In the genomic region with DNA sequence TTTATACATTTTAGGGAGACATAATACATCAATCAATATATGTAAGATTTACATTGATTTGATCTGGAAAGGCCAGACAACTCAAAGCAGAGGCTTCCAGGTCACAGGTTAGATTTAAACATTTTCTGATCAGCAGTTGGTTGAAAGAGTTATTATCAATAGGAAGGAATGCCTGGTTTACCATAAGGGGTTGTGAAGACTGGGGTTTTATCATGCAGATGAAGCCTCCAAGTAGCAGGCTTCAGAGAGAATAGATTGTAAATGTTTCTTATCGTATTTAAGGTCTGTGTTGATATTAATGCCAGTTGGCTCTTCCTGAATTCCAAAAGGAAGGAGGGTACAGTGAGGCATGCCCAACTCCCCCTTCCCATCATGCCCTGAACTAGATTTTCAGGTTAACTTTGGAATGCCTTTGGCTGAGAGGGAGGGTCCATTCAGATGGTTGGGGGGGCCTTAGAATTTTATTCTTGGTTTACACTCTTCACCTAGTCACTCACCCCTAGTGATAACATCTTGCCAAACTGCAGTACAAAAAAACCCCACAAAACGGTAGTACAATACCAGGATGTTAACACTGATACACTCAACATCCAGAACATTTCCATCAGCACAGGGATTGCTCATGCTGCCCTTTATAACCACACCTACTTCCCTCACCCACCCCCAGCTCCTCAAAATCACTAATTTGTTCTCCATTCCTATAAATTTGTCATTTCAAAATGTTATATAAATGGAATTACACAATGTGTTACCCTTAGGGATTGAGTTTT, we compare ENCODE assay signal across 1 cellular context.
TF ChIP-seq lines count a peak whose summit lies in the region.

No MANE protein-coding gene starts in this region.

TF ChIP-seq in WTC11, 78 proteins besides CTCF, POLR2A, EP300 and RAD21:
- TF ChIP-seq ZNF317 (CRISPR knock-in tag; IDR thresholded peaks at IDR 0.05; ENCODE audit: borderline replicate concordance, low read depth) (no peak), NR3C1 (CRISPR knock-in tag; conservative IDR thresholded peaks at IDR 0.05; ENCODE audit: low read depth) (no peak), ZBTB21 (CRISPR knock-in tag; IDR thresholded peaks at IDR 0.05; ENCODE audit: borderline replicate concordance) (no peak), NR2C2 (CRISPR knock-in tag; IDR thresholded peaks at IDR 0.05) (no peak), FOXK1 (CRISPR knock-in tag; IDR thresholded peaks at IDR 0.05) (no peak), NR1H2 (CRISPR knock-in tag; IDR thresholded peaks at IDR 0.05) (no peak), SMAD4 (CRISPR knock-in tag; IDR thresholded peaks at IDR 0.05) (no peak), SP1 (CRISPR knock-in tag; conservative IDR thresholded peaks at IDR 0.05) (no peak), ZNF121 (CRISPR knock-in tag; IDR thresholded peaks at IDR 0.05) (no peak)
- TF ChIP-seq, protein P1, sequence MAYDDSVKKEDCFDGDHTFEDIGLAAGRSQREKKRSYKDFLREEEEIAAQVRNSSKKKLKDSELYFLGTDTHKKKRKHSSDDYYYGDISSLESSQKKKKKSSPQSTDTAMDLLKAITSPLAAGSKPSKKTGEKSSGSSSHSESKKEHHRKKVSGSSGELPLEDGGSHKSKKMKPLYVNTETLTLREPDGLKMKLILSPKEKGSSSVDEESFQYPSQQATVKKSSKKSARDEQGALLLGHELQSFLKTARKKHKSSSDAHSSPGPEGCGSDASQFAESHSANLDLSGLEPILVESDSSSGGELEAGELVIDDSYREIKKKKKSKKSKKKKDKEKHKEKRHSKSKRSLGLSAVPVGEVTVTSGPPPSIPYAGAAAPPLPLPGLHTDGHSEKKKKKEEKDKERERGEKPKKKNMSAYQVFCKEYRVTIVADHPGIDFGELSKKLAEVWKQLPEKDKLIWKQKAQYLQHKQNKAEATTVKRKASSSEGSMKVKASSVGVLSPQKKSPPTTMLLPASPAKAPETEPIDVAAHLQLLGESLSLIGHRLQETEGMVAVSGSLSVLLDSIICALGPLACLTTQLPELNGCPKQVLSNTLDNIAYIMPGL (CRISPR knock-in tag; IDR thresholded peaks at IDR 0.05), result no peak
- TF ChIP-seq, protein P2, sequence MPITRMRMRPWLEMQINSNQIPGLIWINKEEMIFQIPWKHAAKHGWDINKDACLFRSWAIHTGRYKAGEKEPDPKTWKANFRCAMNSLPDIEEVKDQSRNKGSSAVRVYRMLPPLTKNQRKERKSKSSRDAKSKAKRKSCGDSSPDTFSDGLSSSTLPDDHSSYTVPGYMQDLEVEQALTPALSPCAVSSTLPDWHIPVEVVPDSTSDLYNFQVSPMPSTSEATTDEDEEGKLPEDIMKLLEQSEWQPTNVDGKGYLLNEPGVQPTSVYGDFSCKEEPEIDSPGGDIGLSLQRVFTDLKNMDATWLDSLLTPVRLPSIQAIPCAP (CRISPR knock-in tag; IDR thresholded peaks at IDR 0.05), result no peak
- TF ChIP-seq, protein P3, sequence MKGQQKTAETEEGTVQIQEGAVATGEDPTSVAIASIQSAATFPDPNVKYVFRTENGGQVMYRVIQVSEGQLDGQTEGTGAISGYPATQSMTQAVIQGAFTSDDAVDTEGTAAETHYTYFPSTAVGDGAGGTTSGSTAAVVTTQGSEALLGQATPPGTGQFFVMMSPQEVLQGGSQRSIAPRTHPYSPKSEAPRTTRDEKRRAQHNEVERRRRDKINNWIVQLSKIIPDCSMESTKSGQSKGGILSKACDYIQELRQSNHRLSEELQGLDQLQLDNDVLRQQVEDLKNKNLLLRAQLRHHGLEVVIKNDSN (CRISPR knock-in tag; IDR thresholded peaks at IDR 0.05), result no peak
- TF ChIP-seq, protein P4, sequence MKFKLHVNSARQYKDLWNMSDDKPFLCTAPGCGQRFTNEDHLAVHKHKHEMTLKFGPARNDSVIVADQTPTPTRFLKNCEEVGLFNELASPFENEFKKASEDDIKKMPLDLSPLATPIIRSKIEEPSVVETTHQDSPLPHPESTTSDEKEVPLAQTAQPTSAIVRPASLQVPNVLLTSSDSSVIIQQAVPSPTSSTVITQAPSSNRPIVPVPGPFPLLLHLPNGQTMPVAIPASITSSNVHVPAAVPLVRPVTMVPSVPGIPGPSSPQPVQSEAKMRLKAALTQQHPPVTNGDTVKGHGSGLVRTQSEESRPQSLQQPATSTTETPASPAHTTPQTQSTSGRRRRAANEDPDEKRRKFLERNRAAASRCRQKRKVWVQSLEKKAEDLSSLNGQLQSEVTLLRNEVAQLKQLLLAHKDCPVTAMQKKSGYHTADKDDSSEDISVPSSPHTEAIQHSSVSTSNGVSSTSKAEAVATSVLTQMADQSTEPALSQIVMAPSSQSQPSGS (CRISPR knock-in tag; IDR thresholded peaks at IDR 0.05; ENCODE audit: borderline replicate concordance, low read depth), result no peak
- TF ChIP-seq, protein P5, sequence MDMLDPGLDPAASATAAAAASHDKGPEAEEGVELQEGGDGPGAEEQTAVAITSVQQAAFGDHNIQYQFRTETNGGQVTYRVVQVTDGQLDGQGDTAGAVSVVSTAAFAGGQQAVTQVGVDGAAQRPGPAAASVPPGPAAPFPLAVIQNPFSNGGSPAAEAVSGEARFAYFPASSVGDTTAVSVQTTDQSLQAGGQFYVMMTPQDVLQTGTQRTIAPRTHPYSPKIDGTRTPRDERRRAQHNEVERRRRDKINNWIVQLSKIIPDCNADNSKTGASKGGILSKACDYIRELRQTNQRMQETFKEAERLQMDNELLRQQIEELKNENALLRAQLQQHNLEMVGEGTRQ (CRISPR knock-in tag; IDR thresholded peaks at IDR 0.05), result no peak
- TF ChIP-seq, protein P6, sequence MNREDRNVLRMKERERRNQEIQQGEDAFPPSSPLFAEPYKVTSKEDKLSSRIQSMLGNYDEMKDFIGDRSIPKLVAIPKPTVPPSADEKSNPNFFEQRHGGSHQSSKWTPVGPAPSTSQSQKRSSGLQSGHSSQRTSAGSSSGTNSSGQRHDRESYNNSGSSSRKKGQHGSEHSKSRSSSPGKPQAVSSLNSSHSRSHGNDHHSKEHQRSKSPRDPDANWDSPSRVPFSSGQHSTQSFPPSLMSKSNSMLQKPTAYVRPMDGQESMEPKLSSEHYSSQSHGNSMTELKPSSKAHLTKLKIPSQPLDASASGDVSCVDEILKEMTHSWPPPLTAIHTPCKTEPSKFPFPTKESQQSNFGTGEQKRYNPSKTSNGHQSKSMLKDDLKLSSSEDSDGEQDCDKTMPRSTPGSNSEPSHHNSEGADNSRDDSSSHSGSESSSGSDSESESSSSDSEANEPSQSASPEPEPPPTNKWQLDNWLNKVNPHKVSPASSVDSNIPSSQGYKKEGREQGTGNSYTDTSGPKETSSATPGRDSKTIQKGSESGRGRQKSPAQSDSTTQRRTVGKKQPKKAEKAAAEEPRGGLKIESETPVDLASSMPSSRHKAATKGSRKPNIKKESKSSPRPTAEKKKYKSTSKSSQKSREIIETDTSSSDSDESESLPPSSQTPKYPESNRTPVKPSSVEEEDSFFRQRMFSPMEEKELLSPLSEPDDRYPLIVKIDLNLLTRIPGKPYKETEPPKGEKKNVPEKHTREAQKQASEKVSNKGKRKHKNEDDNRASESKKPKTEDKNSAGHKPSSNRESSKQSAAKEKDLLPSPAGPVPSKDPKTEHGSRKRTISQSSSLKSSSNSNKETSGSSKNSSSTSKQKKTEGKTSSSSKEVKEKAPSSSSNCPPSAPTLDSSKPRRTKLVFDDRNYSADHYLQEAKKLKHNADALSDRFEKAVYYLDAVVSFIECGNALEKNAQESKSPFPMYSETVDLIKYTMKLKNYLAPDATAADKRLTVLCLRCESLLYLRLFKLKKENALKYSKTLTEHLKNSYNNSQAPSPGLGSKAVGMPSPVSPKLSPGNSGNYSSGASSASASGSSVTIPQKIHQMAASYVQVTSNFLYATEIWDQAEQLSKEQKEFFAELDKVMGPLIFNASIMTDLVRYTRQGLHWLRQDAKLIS (CRISPR knock-in tag; IDR thresholded peaks at IDR 0.05; ENCODE audit: borderline replicate concordance), result no peak
- TF ChIP-seq, protein P7, sequence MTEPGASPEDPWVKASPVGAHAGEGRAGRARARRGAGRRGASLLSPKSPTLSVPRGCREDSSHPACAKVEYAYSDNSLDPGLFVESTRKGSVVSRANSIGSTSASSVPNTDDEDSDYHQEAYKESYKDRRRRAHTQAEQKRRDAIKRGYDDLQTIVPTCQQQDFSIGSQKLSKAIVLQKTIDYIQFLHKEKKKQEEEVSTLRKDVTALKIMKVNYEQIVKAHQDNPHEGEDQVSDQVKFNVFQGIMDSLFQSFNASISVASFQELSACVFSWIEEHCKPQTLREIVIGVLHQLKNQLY (CRISPR knock-in tag; IDR thresholded peaks at IDR 0.05), result no peak
